ENCODE assay signal across 1 cellular context in the genomic region with DNA sequence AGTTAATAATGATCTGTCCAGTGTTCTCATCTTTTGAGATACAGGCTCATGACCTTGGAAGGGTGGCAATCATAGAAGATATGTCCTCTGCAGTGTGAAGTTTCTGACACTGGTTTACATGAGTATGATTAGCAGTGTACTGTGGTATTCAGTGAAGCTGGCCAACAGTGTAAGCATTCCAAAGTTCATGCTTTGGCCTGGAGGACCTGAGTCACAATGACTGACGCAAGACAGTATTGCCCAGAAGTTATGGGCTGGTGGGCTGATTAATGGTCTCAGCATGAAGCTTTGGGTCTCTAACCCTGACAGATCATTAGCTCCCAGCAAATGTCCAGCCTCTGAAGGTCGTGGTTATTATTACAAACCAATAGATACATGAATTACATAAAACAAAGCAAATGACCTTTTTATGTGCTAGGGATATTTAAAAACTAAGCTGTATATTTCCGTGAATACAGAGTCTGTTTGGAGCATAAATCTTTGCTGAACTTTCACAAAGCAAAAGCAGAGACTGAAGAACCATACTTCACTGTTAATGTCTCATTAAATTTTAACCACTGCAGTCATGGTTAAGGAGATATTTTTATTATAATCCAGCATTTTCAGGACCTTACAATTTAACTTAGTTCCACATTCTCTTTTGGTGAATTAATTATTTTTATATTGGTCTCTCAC.
A peak's percentile ranks its signal among the peaks of the same experiment; 100 is the strongest.
TF ChIP-seq lines count a peak whose summit lies in the region.

No MANE protein-coding gene starts in this region.

TF ChIP-seq in A549, 52 proteins besides CTCF, POLR2A, EP300 and RAD21 (continued from another document):
- TF ChIP-seq, protein P1, sequence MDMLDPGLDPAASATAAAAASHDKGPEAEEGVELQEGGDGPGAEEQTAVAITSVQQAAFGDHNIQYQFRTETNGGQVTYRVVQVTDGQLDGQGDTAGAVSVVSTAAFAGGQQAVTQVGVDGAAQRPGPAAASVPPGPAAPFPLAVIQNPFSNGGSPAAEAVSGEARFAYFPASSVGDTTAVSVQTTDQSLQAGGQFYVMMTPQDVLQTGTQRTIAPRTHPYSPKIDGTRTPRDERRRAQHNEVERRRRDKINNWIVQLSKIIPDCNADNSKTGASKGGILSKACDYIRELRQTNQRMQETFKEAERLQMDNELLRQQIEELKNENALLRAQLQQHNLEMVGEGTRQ (IDR thresholded peaks at IDR 0.05): no peak
- no peak for TF ChIP-seq RNF2 (IDR thresholded peaks at IDR 0.05; ENCODE audit: borderline replicate concordance, low read depth)
- TF ChIP-seq, protein P2, sequence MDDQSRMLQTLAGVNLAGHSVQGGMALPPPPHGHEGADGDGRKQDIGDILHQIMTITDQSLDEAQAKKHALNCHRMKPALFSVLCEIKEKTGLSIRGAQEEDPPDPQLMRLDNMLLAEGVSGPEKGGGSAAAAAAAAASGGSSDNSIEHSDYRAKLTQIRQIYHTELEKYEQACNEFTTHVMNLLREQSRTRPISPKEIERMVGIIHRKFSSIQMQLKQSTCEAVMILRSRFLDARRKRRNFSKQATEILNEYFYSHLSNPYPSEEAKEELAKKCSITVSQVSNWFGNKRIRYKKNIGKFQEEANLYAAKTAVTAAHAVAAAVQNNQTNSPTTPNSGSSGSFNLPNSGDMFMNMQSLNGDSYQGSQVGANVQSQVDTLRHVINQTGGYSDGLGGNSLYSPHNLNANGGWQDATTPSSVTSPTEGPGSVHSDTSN (IDR thresholded peaks at IDR 0.05): no peak
- no peak for TF ChIP-seq PHF8 (IDR thresholded peaks at IDR 0.05; ENCODE audit: borderline replicate concordance, low read depth)
- no peak for TF ChIP-seq NPAS2 (CRISPR knock-in tag; IDR thresholded peaks at IDR 0.05; ENCODE audit: borderline replicate concordance)
- TF ChIP-seq CEBPB (IDR thresholded peaks at IDR 0.05): peak; percentile 51 to 86; a peak in 3 of 4 replicates
- TF ChIP-seq SREBF2 (IDR thresholded peaks at IDR 0.05): no peak
- no peak for TF ChIP-seq HEYL (CRISPR knock-in tag; IDR thresholded peaks at IDR 0.05)
- TF ChIP-seq RFX5 (IDR thresholded peaks at IDR 0.05): no peak
- TF ChIP-seq, protein P3, sequence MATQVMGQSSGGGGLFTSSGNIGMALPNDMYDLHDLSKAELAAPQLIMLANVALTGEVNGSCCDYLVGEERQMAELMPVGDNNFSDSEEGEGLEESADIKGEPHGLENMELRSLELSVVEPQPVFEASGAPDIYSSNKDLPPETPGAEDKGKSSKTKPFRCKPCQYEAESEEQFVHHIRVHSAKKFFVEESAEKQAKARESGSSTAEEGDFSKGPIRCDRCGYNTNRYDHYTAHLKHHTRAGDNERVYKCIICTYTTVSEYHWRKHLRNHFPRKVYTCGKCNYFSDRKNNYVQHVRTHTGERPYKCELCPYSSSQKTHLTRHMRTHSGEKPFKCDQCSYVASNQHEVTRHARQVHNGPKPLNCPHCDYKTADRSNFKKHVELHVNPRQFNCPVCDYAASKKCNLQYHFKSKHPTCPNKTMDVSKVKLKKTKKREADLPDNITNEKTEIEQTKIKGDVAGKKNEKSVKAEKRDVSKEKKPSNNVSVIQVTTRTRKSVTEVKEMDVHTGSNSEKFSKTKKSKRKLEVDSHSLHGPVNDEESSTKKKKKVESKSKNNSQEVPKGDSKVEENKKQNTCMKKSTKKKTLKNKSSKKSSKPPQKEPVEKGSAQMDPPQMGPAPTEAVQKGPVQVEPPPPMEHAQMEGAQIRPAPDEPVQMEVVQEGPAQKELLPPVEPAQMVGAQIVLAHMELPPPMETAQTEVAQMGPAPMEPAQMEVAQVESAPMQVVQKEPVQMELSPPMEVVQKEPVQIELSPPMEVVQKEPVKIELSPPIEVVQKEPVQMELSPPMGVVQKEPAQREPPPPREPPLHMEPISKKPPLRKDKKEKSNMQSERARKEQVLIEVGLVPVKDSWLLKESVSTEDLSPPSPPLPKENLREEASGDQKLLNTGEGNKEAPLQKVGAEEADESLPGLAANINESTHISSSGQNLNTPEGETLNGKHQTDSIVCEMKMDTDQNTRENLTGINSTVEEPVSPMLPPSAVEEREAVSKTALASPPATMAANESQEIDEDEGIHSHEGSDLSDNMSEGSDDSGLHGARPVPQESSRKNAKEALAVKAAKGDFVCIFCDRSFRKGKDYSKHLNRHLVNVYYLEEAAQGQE (IDR thresholded peaks at IDR 0.05): no peak
- TF ChIP-seq CHD2 (IDR thresholded peaks at IDR 0.05; ENCODE audit: low read length, partially characterized antibody): no peak
- no peak for TF ChIP-seq HDAC2 (IDR thresholded peaks at IDR 0.05)
- no peak for TF ChIP-seq NR3C1 (IDR thresholded peaks at IDR 0.05)
- no peak for TF ChIP-seq CHD4 (IDR thresholded peaks at IDR 0.05; ENCODE audit: borderline replicate concordance)
- TF ChIP-seq SMC3 (IDR thresholded peaks at IDR 0.05): no peak
- no peak for TF ChIP-seq ZFP36 (IDR thresholded peaks at IDR 0.05; ENCODE audit: borderline replicate concordance, partially characterized antibody)
- no peak for TF ChIP-seq TFCP2L1 (CRISPR knock-in tag; IDR thresholded peaks at IDR 0.05)
- TF ChIP-seq, protein P4, sequence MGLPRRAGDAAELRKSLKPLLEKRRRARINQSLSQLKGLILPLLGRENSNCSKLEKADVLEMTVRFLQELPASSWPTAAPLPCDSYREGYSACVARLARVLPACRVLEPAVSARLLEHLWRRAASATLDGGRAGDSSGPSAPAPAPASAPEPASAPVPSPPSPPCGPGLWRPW (IDR thresholded peaks at IDR 0.05): no peak
- TF ChIP-seq, protein P5, sequence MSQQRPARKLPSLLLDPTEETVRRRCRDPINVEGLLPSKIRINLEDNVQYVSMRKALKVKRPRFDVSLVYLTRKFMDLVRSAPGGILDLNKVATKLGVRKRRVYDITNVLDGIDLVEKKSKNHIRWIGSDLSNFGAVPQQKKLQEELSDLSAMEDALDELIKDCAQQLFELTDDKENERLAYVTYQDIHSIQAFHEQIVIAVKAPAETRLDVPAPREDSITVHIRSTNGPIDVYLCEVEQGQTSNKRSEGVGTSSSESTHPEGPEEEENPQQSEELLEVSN (IDR thresholded peaks at IDR 0.05; ENCODE audit: borderline replicate concordance, low read depth): no peak
- TF ChIP-seq RARB (CRISPR knock-in tag; IDR thresholded peaks at IDR 0.05): no peak
- TF ChIP-seq KDM5A (IDR thresholded peaks at IDR 0.05): no peak
- TF ChIP-seq RCOR1 (IDR thresholded peaks at IDR 0.05; ENCODE audit: low read depth, low read length): no peak
- TF ChIP-seq MAFK (IDR thresholded peaks at IDR 0.05; ENCODE audit: partially characterized antibody): no peak
- TF ChIP-seq MAZ (IDR thresholded peaks at IDR 0.05; ENCODE audit: borderline replicate concordance, low read depth, low read length): no peak
- TF ChIP-seq FOSL2 (IDR thresholded peaks at IDR 0.05): peak; percentile 53; the same call in 1 of the 2 replicates
- TF ChIP-seq FOSL2 (CRISPR knock-in tag; IDR thresholded peaks at IDR 0.05): peak; percentile 85
- TF ChIP-seq, protein P6, sequence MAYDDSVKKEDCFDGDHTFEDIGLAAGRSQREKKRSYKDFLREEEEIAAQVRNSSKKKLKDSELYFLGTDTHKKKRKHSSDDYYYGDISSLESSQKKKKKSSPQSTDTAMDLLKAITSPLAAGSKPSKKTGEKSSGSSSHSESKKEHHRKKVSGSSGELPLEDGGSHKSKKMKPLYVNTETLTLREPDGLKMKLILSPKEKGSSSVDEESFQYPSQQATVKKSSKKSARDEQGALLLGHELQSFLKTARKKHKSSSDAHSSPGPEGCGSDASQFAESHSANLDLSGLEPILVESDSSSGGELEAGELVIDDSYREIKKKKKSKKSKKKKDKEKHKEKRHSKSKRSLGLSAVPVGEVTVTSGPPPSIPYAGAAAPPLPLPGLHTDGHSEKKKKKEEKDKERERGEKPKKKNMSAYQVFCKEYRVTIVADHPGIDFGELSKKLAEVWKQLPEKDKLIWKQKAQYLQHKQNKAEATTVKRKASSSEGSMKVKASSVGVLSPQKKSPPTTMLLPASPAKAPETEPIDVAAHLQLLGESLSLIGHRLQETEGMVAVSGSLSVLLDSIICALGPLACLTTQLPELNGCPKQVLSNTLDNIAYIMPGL (CRISPR knock-in tag; IDR thresholded peaks at IDR 0.05; ENCODE audit: borderline replicate concordance): no peak
- no peak for TF ChIP-seq HOXB13 (CRISPR knock-in tag; IDR thresholded peaks at IDR 0.05; ENCODE audit: low read depth)
- no peak for TF ChIP-seq EHMT2 (IDR thresholded peaks at IDR 0.05; ENCODE audit: low read depth)
- TF ChIP-seq EHF (CRISPR knock-in tag; IDR thresholded peaks at IDR 0.05): no peak
- TF ChIP-seq, protein P7, sequence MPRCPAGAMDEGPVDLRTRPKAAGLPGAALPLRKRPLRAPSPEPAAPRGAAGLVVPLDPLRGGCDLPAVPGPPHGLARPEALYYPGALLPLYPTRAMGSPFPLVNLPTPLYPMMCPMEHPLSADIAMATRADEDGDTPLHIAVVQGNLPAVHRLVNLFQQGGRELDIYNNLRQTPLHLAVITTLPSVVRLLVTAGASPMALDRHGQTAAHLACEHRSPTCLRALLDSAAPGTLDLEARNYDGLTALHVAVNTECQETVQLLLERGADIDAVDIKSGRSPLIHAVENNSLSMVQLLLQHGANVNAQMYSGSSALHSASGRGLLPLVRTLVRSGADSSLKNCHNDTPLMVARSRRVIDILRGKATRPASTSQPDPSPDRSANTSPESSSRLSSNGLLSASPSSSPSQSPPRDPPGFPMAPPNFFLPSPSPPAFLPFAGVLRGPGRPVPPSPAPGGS (IDR thresholded peaks at IDR 0.05): no peak
- no peak for TF ChIP-seq FOXS1 (CRISPR knock-in tag; IDR thresholded peaks at IDR 0.05)
- TF ChIP-seq ZC3H11A (IDR thresholded peaks at IDR 0.05): no peak
- TF ChIP-seq CBX8 (IDR thresholded peaks at IDR 0.05): no peak
- no peak for TF ChIP-seq KDM1A (IDR thresholded peaks at IDR 0.05; ENCODE audit: low read depth)
- TF ChIP-seq MYC (IDR thresholded peaks at IDR 0.05; ENCODE audit: borderline replicate concordance, low read length): no peak
- no peak for TF ChIP-seq HOXA7 (CRISPR knock-in tag; IDR thresholded peaks at IDR 0.05)
- peak; percentile 72; the same call in 1 of the 2 replicates for TF ChIP-seq HOXB5 (CRISPR knock-in tag; IDR thresholded peaks at IDR 0.05)
- no peak for TF ChIP-seq ZSCAN20 (CRISPR knock-in tag; IDR thresholded peaks at IDR 0.05)
- TF ChIP-seq, protein P8, sequence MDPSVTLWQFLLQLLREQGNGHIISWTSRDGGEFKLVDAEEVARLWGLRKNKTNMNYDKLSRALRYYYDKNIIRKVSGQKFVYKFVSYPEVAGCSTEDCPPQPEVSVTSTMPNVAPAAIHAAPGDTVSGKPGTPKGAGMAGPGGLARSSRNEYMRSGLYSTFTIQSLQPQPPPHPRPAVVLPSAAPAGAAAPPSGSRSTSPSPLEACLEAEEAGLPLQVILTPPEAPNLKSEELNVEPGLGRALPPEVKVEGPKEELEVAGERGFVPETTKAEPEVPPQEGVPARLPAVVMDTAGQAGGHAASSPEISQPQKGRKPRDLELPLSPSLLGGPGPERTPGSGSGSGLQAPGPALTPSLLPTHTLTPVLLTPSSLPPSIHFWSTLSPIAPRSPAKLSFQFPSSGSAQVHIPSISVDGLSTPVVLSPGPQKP (IDR thresholded peaks at IDR 0.05; ENCODE audit: low read depth, low read length): no peak
- TF ChIP-seq JUN (IDR thresholded peaks at IDR 0.05): peak; percentile 56; a peak in 2 of 5 replicates
- TF ChIP-seq CBX2 (IDR thresholded peaks at IDR 0.05; ENCODE audit: borderline replicate concordance, low read depth): no peak
- no peak for TF ChIP-seq ZNF302 (CRISPR knock-in tag; IDR thresholded peaks at IDR 0.05)
- TF ChIP-seq FOSB (CRISPR knock-in tag; IDR thresholded peaks at IDR 0.05): no peak
- peak; percentile 79 for TF ChIP-seq JUNB (IDR thresholded peaks at IDR 0.05)
- TF ChIP-seq BHLHE40 (IDR thresholded peaks at IDR 0.05; ENCODE audit: low read depth, low read length): no peak
- TF ChIP-seq, protein P9, sequence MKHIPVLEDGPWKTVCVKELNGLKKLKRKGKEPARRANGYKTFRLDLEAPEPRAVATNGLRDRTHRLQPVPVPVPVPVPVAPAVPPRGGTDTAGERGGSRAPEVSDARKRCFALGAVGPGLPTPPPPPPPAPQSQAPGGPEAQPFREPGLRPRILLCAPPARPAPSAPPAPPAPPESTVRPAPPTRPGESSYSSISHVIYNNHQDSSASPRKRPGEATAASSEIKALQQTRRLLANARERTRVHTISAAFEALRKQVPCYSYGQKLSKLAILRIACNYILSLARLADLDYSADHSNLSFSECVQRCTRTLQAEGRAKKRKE (CRISPR knock-in tag; IDR thresholded peaks at IDR 0.05; ENCODE audit: low read depth): no peak
- peak; percentile 79; the same call in 1 of the 2 replicates for TF ChIP-seq ESRRA (IDR thresholded peaks at IDR 0.05; ENCODE audit: borderline replicate concordance, low read length)
- TF ChIP-seq POLR2AphosphoS2 (conservative IDR thresholded peaks at IDR 0.05; ENCODE audit: low read length): no peak
- peak; percentile 32; the same call in 1 of the 2 replicates for TF ChIP-seq GATA3 (IDR thresholded peaks at IDR 0.05; ENCODE audit: borderline replicate concordance)
